Comparison of ENCODE assay signal across 8 cellular contexts in genomic region chr22:50529416-50530279, GRCh38. TPM values are rescaled to one million over a fixed set of nuclear protein-coding genes. Genes with fewer than 3 reads are reported as not detected.
DNase-seq lines count a peak whose midpoint lies in the region; ATAC-seq and TF ChIP-seq lines count a peak whose summit lies in the region.

A gene with protein sequence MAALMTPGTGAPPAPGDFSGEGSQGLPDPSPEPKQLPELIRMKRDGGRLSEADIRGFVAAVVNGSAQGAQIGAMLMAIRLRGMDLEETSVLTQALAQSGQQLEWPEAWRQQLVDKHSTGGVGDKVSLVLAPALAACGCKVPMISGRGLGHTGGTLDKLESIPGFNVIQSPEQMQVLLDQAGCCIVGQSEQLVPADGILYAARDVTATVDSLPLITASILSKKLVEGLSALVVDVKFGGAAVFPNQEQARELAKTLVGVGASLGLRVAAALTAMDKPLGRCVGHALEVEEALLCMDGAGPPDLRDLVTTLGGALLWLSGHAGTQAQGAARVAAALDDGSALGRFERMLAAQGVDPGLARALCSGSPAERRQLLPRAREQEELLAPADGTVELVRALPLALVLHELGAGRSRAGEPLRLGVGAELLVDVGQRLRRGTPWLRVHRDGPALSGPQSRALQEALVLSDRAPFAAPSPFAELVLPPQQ (minus strand): TSS chr22:50530012. CDS start chr22:50529709, 303 bp downstream.

- DNase-seq in CD8-positive, alpha-beta T cell: peak in 6 of 7 experiments; percentile 47 to 72 (median 64)
- DNase-seq in T-helper 2 cell treated with Interferon-gamma antibody and Interleukin-4, amounts not matched to agents 5 μg/mL and 100 μg/mL, for 36 hours (ENCODE audit: low spot score): peak; percentile 82
- DNase-seq in central memory CD4-positive, alpha-beta T cell: peak; percentile 50
- peak; percentile 51 to 71 (median 65) for DNase-seq in stimulated activated CD4-positive, alpha-beta T cell treated with anti-CD3 and anti-CD28 coated beads, TNF-alpha, amount 100 ng/mL, for 4 hours (ENCODE audit: low read depth in 3 of 3)
- DNase-seq in NCI-H524 (lab: John Stamatoyannopoulos, UW): no peak
- no peak for DNase-seq in progenitor cell of endocrine pancreas (ENCODE audit: low spot score, unreplicated experiment)

- no peak for ATAC-seq in CD8-positive, alpha-beta T cell
- ATAC-seq in HG02571 (IDR thresholded peaks at IDR 0.05; ENCODE audit: unreplicated experiment): peak; percentile 15

- CTCF ChIA-PET in CD8-positive, alpha-beta T cell (lab: Charles Lee): interaction anchor here (1.0 to 1.4 kb wide), 5 partner anchors 10 to 56 kb away, joined by 3 to 4 read pairs (median 3); partner anchors contain the start of gene SYCE3

- TF ChIP-seq CTCF in CD8-positive, alpha-beta T cell (IDR thresholded peaks at IDR 0.05): no peak
- TF ChIP-seq CTCF in liver (IDR thresholded peaks at IDR 0.05; ENCODE audit: low read depth, low read length, missing input control) (no peak), progenitor cell of endocrine pancreas (IDR thresholded peaks at IDR 0.05; ENCODE audit: unreplicated experiment) (no peak)

- H3K27me3 Mint-ChIP-seq in CD8-positive, alpha-beta T cell (ENCODE audit: low read depth): peaks cover 8% of the 10 kb centered on the region
- no peaks in the 10 kb centered on the region for H3K27me3 Mint-ChIP-seq in T-helper 2 cell treated with Interferon-gamma antibody and Interleukin-4, amounts not matched to agents 5 μg/mL and 100 μg/mL, for 36 hours (ENCODE audit: low read depth)
- peaks cover 38% of the 10 kb centered on the region for H3K27me3 Mint-ChIP-seq in progenitor cell of endocrine pancreas

- H3K36me3 ChIP-seq in CD8-positive, alpha-beta T cell (ENCODE audit: insufficient read depth, low read length): no peaks in the 10 kb centered on the region
- H3K36me3 ChIP-seq in liver (ENCODE audit: control insufficient read depth in 4 of 4, insufficient read depth in 3 of 4, low read depth in 1 of 4, low read length in 3 of 4): no peaks in the 10 kb centered on the region

- peak within 1 kb of the TSS; percentile 64 for H3K4me3 ChIP-seq in CD8-positive, alpha-beta T cell (ENCODE audit: low read depth, low read length)
- H3K4me3 ChIP-seq in liver (ENCODE audit: low read depth in 1 of 3, low read length in 3 of 3): peak within 1 kb of the TSS; percentile 62 to 93 (median 90)

- WGBS in liver: 11% methylated on average over 105 of the region's 105 CpGs

- H3K9ac ChIP-seq in liver (ENCODE audit: low read depth in 1 of 2, low read length in 2 of 2): peak within 1 kb of the TSS; percentile 71 to 76

- H3K27ac Mint-ChIP-seq in CD8-positive, alpha-beta T cell: peak within 1 kb of the TSS; percentile 96
- peak within 1 kb of the TSS; percentile 99 for H3K27ac Mint-ChIP-seq in T-helper 2 cell treated with Interferon-gamma antibody and Interleukin-4, amounts not matched to agents 5 μg/mL and 100 μg/mL, for 36 hours
- no peak within 1 kb of the TSS for H3K27ac Mint-ChIP-seq in progenitor cell of endocrine pancreas

- peak within 1 kb of the TSS; percentile 87 for H3K4me3 Mint-ChIP-seq in CD8-positive, alpha-beta T cell
- H3K4me3 Mint-ChIP-seq in T-helper 2 cell treated with Interferon-gamma antibody and Interleukin-4, amounts not matched to agents 5 μg/mL and 100 μg/mL, for 36 hours: peak within 1 kb of the TSS; percentile 94
- no peak within 1 kb of the TSS for H3K4me3 Mint-ChIP-seq in progenitor cell of endocrine pancreas (ENCODE audit: low read depth)

- H3K27me3 ChIP-seq in CD8-positive, alpha-beta T cell (ENCODE audit: insufficient read depth, low read length): no peaks in the 10 kb centered on the region
- no peaks in the 10 kb centered on the region for H3K27me3 ChIP-seq in liver (ENCODE audit: control insufficient read depth in 4 of 4, insufficient read depth in 4 of 4, low read length in 3 of 4)

- H3K4me1 ChIP-seq in CD8-positive, alpha-beta T cell (ENCODE audit: insufficient read depth, low read length): peaks cover 35% of the 10 kb centered on the region
- H3K4me1 ChIP-seq in liver (ENCODE audit: control insufficient read depth in 4 of 4, insufficient read depth in 4 of 4, low read length in 3 of 4): peaks cover 4 to 49% (median 26%) of the 10 kb centered on the region in 4 donors

- no peaks in the 10 kb centered on the region for H3K9me3 Mint-ChIP-seq in CD8-positive, alpha-beta T cell
- H3K9me3 Mint-ChIP-seq in T-helper 2 cell treated with Interferon-gamma antibody and Interleukin-4, amounts not matched to agents 5 μg/mL and 100 μg/mL, for 36 hours: no peaks in the 10 kb centered on the region
- no peaks in the 10 kb centered on the region for H3K9me3 Mint-ChIP-seq in progenitor cell of endocrine pancreas (ENCODE audit: low read depth)

- no peaks in the 10 kb centered on the region for H3K9me3 ChIP-seq in CD8-positive, alpha-beta T cell (ENCODE audit: low read length)
- H3K9me3 ChIP-seq in liver (ENCODE audit: control insufficient read depth in 4 of 4, low read length in 3 of 4): no peaks in the 10 kb centered on the region

- H3K36me3 Mint-ChIP-seq in CD8-positive, alpha-beta T cell: peaks cover 3% of the 10 kb centered on the region
- peaks cover 16% of the 10 kb centered on the region for H3K36me3 Mint-ChIP-seq in T-helper 2 cell treated with Interferon-gamma antibody and Interleukin-4, amounts not matched to agents 5 μg/mL and 100 μg/mL, for 36 hours (ENCODE audit: low read depth)
- peaks cover under 1% of the 10 kb centered on the region for H3K36me3 Mint-ChIP-seq in progenitor cell of endocrine pancreas (ENCODE audit: insufficient read depth)

- TF ChIP-seq RAD21 in liver (IDR thresholded peaks at IDR 0.05): no peak

- peaks cover 28% of the 10 kb centered on the region for H3K4me1 Mint-ChIP-seq in CD8-positive, alpha-beta T cell (ENCODE audit: low read depth)
- H3K4me1 Mint-ChIP-seq in T-helper 2 cell treated with Interferon-gamma antibody and Interleukin-4, amounts not matched to agents 5 μg/mL and 100 μg/mL, for 36 hours (ENCODE audit: low read depth): peaks cover 44% of the 10 kb centered on the region
- H3K4me1 Mint-ChIP-seq in progenitor cell of endocrine pancreas (ENCODE audit: low read depth): peaks cover 17% of the 10 kb centered on the region

- intact Hi-C loops in CD8-positive, alpha-beta T cell (cut with DNase I, micrococcal nuclease): loop anchor here in 1 of 2 experiments (5.0 to 10.0 kb wide), 3 partner anchors 277 to 565 kb away; partner anchors contain the start of genes HDAC10 and PIM3

- POLR2A ChIA-PET in CD8-positive, alpha-beta T cell (lab: Charles Lee): interaction anchor here (0.6 to 3.3 kb wide), 7 partner anchors 10 to 92 kb away, joined by 3 to 17 read pairs (median 7); partner anchors contain the start of genes LMF2, NCAPH2 and SYCE3

- H3K27ac ChIP-seq in CD8-positive, alpha-beta T cell (ENCODE audit: low read depth, low read length): peak within 1 kb of the TSS; percentile 81
- peak within 1 kb of the TSS; percentile 92 to 98 for H3K27ac ChIP-seq in liver (ENCODE audit: low read depth in 1 of 2, low read length in 2 of 2)

TF ChIP-seq in liver, 16 proteins besides CTCF, POLR2A, EP300 and RAD21:
- no peak for TF ChIP-seq YY1 (IDR thresholded peaks at IDR 0.05)
- TF ChIP-seq RXRA (IDR thresholded peaks at IDR 0.05): no peak
- no peak for TF ChIP-seq TAF1 (conservative IDR thresholded peaks at IDR 0.05)
- TF ChIP-seq HNF4G (IDR thresholded peaks at IDR 0.05): no peak
- TF ChIP-seq, protein P1, sequence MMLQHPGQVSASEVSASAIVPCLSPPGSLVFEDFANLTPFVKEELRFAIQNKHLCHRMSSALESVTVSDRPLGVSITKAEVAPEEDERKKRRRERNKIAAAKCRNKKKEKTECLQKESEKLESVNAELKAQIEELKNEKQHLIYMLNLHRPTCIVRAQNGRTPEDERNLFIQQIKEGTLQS (IDR thresholded peaks at IDR 0.05): no peak
- TF ChIP-seq EGR1 (IDR thresholded peaks at IDR 0.05; ENCODE audit: low read depth in 2 of 2): no peak
TF ChIP-seq in liver: peak in this region for 0.

RNA-seq across cellular contexts. Expression of the gene that starts here (rescaled TPM):
- 1 to 10 TPM; 3.4 to 4.7 TPM for total RNA-seq in CD8-positive, alpha-beta T cell
- 100 to 1,000 TPM in 1 of 2 donors, 10 to 100 TPM in 1; 41.2 to 109 TPM for total RNA-seq in liver
- polyA plus RNA-seq in liver: 10 to 100 TPM; 34.0 to 89.8 TPM
- 1.6 and 2.0 TPM in 2 replicates for total RNA-seq in progenitor cell of endocrine pancreas

Comparison
In these comparisons a context has a peak if more than half of its experiments do, and no peak if none do; other contexts are left out.
1. RNA of the gene that starts here (total RNA-seq): 41.2 to 109 TPM in liver; 3.4 to 4.7 TPM in CD8-positive, alpha-beta T cell and 1.6 to 2.0 TPM in progenitor cell of endocrine pancreas; every median in the first group is over 4 times any median in the second.
2. DNase-seq: peak in CD8-positive, alpha-beta T cell (6 of 7), T-helper 2 cell treated with Interferon-gamma antibody and Interleukin-4, amounts not matched to agents 5 μg/mL and 100 μg/mL, for 36 hours (single experiment), central memory CD4-positive, alpha-beta T cell (single experiment) and stimulated activated CD4-positive, alpha-beta T cell treated with anti-CD3 and anti-CD28 coated beads, TNF-alpha, amount 100 ng/mL, for 4 hours (3 of 3); none in NCI-H524 (0 of 2) and progenitor cell of endocrine pancreas (single experiment).